6 cellular contexts compared by ENCODE assay signal in genomic region chr3:186589115-186589514, GRCh38. TPM values are rescaled to one million over a fixed set of nuclear protein-coding genes. Genes with fewer than 3 reads are reported as not detected.
DNase-seq lines count a peak whose midpoint lies in the region; ATAC-seq and TF ChIP-seq lines count a peak whose summit lies in the region.

No MANE protein-coding gene starts in this region.

- no peaks in the 10 kb centered on the region for H3K9me2 ChIP-seq in SK-N-SH

- no peak overlapping the region for H4K8ac ChIP-seq in trophoblast cell (ENCODE audit: low read depth, low read length)

- peak; percentile 64 for TF ChIP-seq RAD21 in SK-N-SH (IDR thresholded peaks at IDR 0.05; ENCODE audit: low read length)

- DNase-seq in SK-N-SH (no peak), mammary epithelial cell (peak; percentile 36), trophoblast cell (peak; percentile 43 to 88), glomerular visceral epithelial cell (ENCODE audit: extremely low spot score) (no peak)

- no peak overlapping the region for H3K14ac ChIP-seq in trophoblast cell (ENCODE audit: low read length)

- H2AK5ac ChIP-seq in trophoblast cell (ENCODE audit: low read length): no peak overlapping the region

- intact Hi-C loops in mammary epithelial cell (cut with micrococcal nuclease): loop anchor here (1.0 kb wide), 1 partner anchor 232 kb away; no protein-coding TSS in a partner anchor

- H3K4me3 ChIP-seq in SK-N-SH (ENCODE audit: low read depth in 2 of 2, low read length in 1 of 2): no peak overlapping the region
- H3K4me3 ChIP-seq in mammary epithelial cell (replicated peaks in 1 of 3; ENCODE audit: insufficient read depth in 1 of 3, low read depth in 2 of 3, low read length in 3 of 3): no peak overlapping the region
- H3K4me3 ChIP-seq in trophoblast cell (ENCODE audit: low read depth, low read length): no peak overlapping the region

- TF ChIP-seq CTCF in SK-N-SH (IDR thresholded peaks at IDR 0.05) (peak; percentile 34), mammary epithelial cell (conservative IDR thresholded peaks at IDR 0.05 in 1 of 2, IDR thresholded peaks at IDR 0.05 in 1 of 2; ENCODE audit: extremely low read depth in 1 of 2, insufficient read depth in 1 of 2, low read depth in 1 of 2, low read length in 2 of 2) (peak; percentile 33 to 49)

- ATAC-seq in SK-N-SH treated with all-trans-retinoic acid at 6 μM for 48 hours: no peak
- no peak for ATAC-seq in HG03097 (IDR thresholded peaks at IDR 0.05; ENCODE audit: low FRiP score, unreplicated experiment)

- H3K18ac ChIP-seq in trophoblast cell (ENCODE audit: low read length): no peak overlapping the region

- H3K79me1 ChIP-seq in trophoblast cell (ENCODE audit: low read length): no peaks in the 10 kb centered on the region

- no TSS peak for BruUV-seq in mammary epithelial cell (replicated peaks; lab: Mats Ljungman, UMichigan)

- H4K12ac ChIP-seq in trophoblast cell (ENCODE audit: low read depth, low read length): no peak overlapping the region

- H3K9ac ChIP-seq in SK-N-SH: no peak overlapping the region
- peak overlapping the region; percentile 34 for H3K9ac ChIP-seq in mammary epithelial cell (ENCODE audit: insufficient read depth, low read length)
- no peak overlapping the region for H3K9ac ChIP-seq in trophoblast cell (ENCODE audit: low read length)

- no peak overlapping the region for H2BK120ac ChIP-seq in trophoblast cell (ENCODE audit: insufficient read depth, low read length, poor library complexity)

- H3K27me3 ChIP-seq in SK-N-SH (ENCODE audit: insufficient read depth): no peaks in the 10 kb centered on the region
- no peaks in the 10 kb centered on the region for H3K27me3 ChIP-seq in mammary epithelial cell (ENCODE audit: insufficient read depth, low read length)
- H3K27me3 ChIP-seq in trophoblast cell (ENCODE audit: insufficient read depth, low read length): no peaks in the 10 kb centered on the region

- H2BK12ac ChIP-seq in trophoblast cell (ENCODE audit: low read length): no peak overlapping the region

- no peak for TF ChIP-seq EP300 in SK-N-SH (IDR thresholded peaks at IDR 0.05; ENCODE audit: borderline replicate concordance in 1 of 2, low read depth in 1 of 2, low read length in 1 of 2)

- WGBS in SK-N-SH (ENCODE audit: low lambda C conversion rate): 69% methylated on average over 3 of the region's 3 CpGs
- WGBS in mammary epithelial cell (ENCODE audit: low coverage, missing lambda C conversion rate): 73% methylated on average over 3 of the region's 3 CpGs
- WGBS in trophoblast cell (ENCODE audit: extremely low coverage, insufficient coverage, insufficient read length): no CpG with 5 or more reads among the region's 3 CpGs

- H2BK5ac ChIP-seq in trophoblast cell (ENCODE audit: low read depth, low read length, poor library complexity): no peak overlapping the region

- no peak overlapping the region for H3K23ac ChIP-seq in trophoblast cell (ENCODE audit: low read length)

- no peak overlapping the region for H4K91ac ChIP-seq in trophoblast cell (ENCODE audit: low read depth, low read length)

- H3K79me2 ChIP-seq in SK-N-SH (ENCODE audit: insufficient read depth) (no peaks in the 10 kb centered on the region), mammary epithelial cell (ENCODE audit: insufficient read depth, low read length) (no peaks in the 10 kb centered on the region), trophoblast cell (ENCODE audit: control insufficient read depth, insufficient read depth, low read length, poor library complexity) (no peaks in the 10 kb centered on the region)

- H4K20me1 ChIP-seq in SK-N-SH (ENCODE audit: insufficient read depth) (no peaks in the 10 kb centered on the region), mammary epithelial cell (ENCODE audit: insufficient read depth, low read length) (no peaks in the 10 kb centered on the region)

- H3K9me3 ChIP-seq in SK-N-SH (no peaks in the 10 kb centered on the region), mammary epithelial cell (replicated peaks; ENCODE audit: insufficient read depth, low read length) (no peaks in the 10 kb centered on the region), trophoblast cell (ENCODE audit: insufficient read depth, low read depth, low read length) (no peaks in the 10 kb centered on the region)

- H3K4me2 ChIP-seq in SK-N-SH (no peak overlapping the region), mammary epithelial cell (ENCODE audit: insufficient read depth, low read depth, low read length) (peak overlapping the region; percentile 67), trophoblast cell (ENCODE audit: low read length) (no peak overlapping the region)

- dilution Hi-C loops in mammary epithelial cell (cut with HindIII; ENCODE audit: low sequenced_read_pairs): no loop called here

- H3K36me3 ChIP-seq in SK-N-SH (replicated peaks in 1 of 2; ENCODE audit: control insufficient read depth in 1 of 2, insufficient read depth in 2 of 2, low read length in 1 of 2): peaks cover 17 to 21% of the 10 kb centered on the region in 2 experiments
- peaks cover 18% of the 10 kb centered on the region for H3K36me3 ChIP-seq in mammary epithelial cell (ENCODE audit: insufficient read depth, low read length)
- peaks cover 0 to 8% of the 10 kb centered on the region in 2 experiments for H3K36me3 ChIP-seq in trophoblast cell (ENCODE audit: control insufficient read depth in 1 of 2, insufficient read depth in 2 of 2, low read length in 2 of 2)

- H3K4ac ChIP-seq in trophoblast cell (ENCODE audit: low read depth, low read length): no peak overlapping the region

- H3K27ac ChIP-seq in SK-N-SH (ENCODE audit: low read depth in 2 of 2, low read length in 1 of 2): no peak overlapping the region
- H3K27ac ChIP-seq in mammary epithelial cell (ENCODE audit: insufficient read depth, low read depth, low read length): peak overlapping the region; percentile 81
- no peak overlapping the region for H3K27ac ChIP-seq in trophoblast cell (ENCODE audit: low read depth, low read length)

- H3K4me1 ChIP-seq in SK-N-SH (ENCODE audit: control insufficient read depth in 1 of 2, insufficient read depth in 2 of 2, low read depth in 1 of 2, low read length in 1 of 2) (no peaks in the 10 kb centered on the region), mammary epithelial cell (ENCODE audit: insufficient read depth, low read length) (peaks cover 32% of the 10 kb centered on the region), trophoblast cell (ENCODE audit: control insufficient read depth in 1 of 2, insufficient read depth in 2 of 2, low read length in 2 of 2) (peaks cover 0 to 2% of the 10 kb centered on the region in 2 experiments)

- CTCF ChIA-PET in SK-N-SH (lab: Yijun Ruan, JAX) (interaction anchor here (0.6 to 17.4 kb wide), 7 partner anchors 8 to 232 kb away, joined by 3 to 167 read pairs (median 3); partner anchors contain the start of gene AHSG), mammary epithelial cell (lab: Charles Lee; ENCODE audit: low non-redundant PET) (no interaction called here)

- no peaks in the 10 kb centered on the region for H3F3A ChIP-seq in SK-N-SH (replicated peaks; ENCODE audit: insufficient read depth)

- no peak overlapping the region for H2AFZ ChIP-seq in SK-N-SH (ENCODE audit: low read depth)
- H2AFZ ChIP-seq in mammary epithelial cell (ENCODE audit: low read depth, low read length): peak overlapping the region; percentile 19
- H2AFZ ChIP-seq in trophoblast cell (ENCODE audit: insufficient read depth, low read length, poor library complexity): no peak overlapping the region

- POLR2A ChIA-PET in SK-N-SH (lab: Yijun Ruan, JAX): interaction anchor here (0.6 to 1.4 kb wide), 2 partner anchors 12 to 195 kb away, joined by 3 to 4 read pairs; no protein-coding TSS in a partner anchor

- in situ Hi-C loops in mammary epithelial cell (cut with MboI; ENCODE audit: low sequenced_read_pairs in 2 of 2): no loop called here

TF ChIP-seq in SK-N-SH treated with all-trans-retinoic acid at 6 μM for 48 hours, 23 proteins besides CTCF, POLR2A, EP300 and RAD21 (continues in another document):
- TF ChIP-seq ZC3H10 (CRISPR knock-in tag; IDR thresholded peaks at IDR 0.05): no peak

RNA-seq across cellular contexts. Expression of gene DNAJB11, which starts 18.6 kb away (rescaled TPM):
- polyA plus RNA-seq in SK-N-SH (2012; rRNA removed): 33.3 and 36.0 TPM in 2 replicates
- 41.9 and 50.6 TPM in 2 replicates for polyA plus RNA-seq in SK-N-SH (2012; cell fraction: cytosol; rRNA removed)
- 19.1 and 30.3 TPM in 2 replicates for polyA plus RNA-seq in SK-N-SH (2012; cell fraction: nucleus; rRNA removed)
- 10 to 100 TPM; 27.0 to 70.8 TPM for total RNA-seq in mammary epithelial cell
- polyA plus RNA-seq in mammary epithelial cell: 33.2 TPM
- 12.8 TPM for polyA minus RNA-seq in mammary epithelial cell
- polyA plus RNA-seq in trophoblast cell (2013): 116 and 119 TPM in 2 replicates

RNA-seq across cellular contexts. Expression of gene TBCCD1, which starts 22.0 kb away (rescaled TPM):
- 6.5 and 9.1 TPM in 2 replicates for polyA plus RNA-seq in SK-N-SH (2012; rRNA removed)
- polyA plus RNA-seq in SK-N-SH (2012; cell fraction: cytosol; rRNA removed): 6.5 and 7.9 TPM in 2 replicates
- 6.2 and 12.6 TPM in 2 replicates for polyA plus RNA-seq in SK-N-SH (2012; cell fraction: nucleus; rRNA removed)
- total RNA-seq in mammary epithelial cell: 10 to 100 TPM; 11.5 to 23.7 TPM
- polyA plus RNA-seq in mammary epithelial cell: 12.9 TPM
- polyA minus RNA-seq in mammary epithelial cell: 8.3 TPM
- 7.3 and 7.6 TPM in 2 replicates for polyA plus RNA-seq in trophoblast cell (2013)

RNA-seq across cellular contexts. Expression of gene AHSG, which starts 23.7 kb away (rescaled TPM):
- polyA plus RNA-seq in SK-N-SH (2012; rRNA removed) (not detected in 2 replicates), mammary epithelial cell (0.94 TPM)
- not detected in 2 replicates for polyA plus RNA-seq in SK-N-SH (2012; cell fraction: cytosol; rRNA removed)
- polyA plus RNA-seq in SK-N-SH (2012; cell fraction: nucleus; rRNA removed): not detected in 2 replicates
- total RNA-seq in mammary epithelial cell: under 1 TPM; 0.52 to 0.67 TPM
- polyA minus RNA-seq in mammary epithelial cell: not detected
- polyA plus RNA-seq in trophoblast cell (2013): not detected in 2 replicates

RNA-seq across cellular contexts. Expression of gene CRYGS, which starts 44.9 kb away (rescaled TPM):
- polyA plus RNA-seq in SK-N-SH (2012; rRNA removed): 2.1 and 2.3 TPM in 2 replicates
- polyA plus RNA-seq in SK-N-SH (2012; cell fraction: cytosol; rRNA removed): 0.09 and 0.22 TPM in 2 replicates
- 19.3 and 20.1 TPM in 2 replicates for polyA plus RNA-seq in SK-N-SH (2012; cell fraction: nucleus; rRNA removed)
- 1 to 10 TPM; 1.5 to 3.6 TPM for total RNA-seq in mammary epithelial cell
- polyA plus RNA-seq in mammary epithelial cell: 1.1 TPM
- polyA minus RNA-seq in mammary epithelial cell: not detected
- 0.55 and 0.56 TPM in 2 replicates for polyA plus RNA-seq in trophoblast cell (2013)

RNA-seq across cellular contexts. Expression of gene FETUB, which starts 51.1 kb away (rescaled TPM):
- polyA plus RNA-seq in SK-N-SH (2012; rRNA removed) (0.05 TPM in 2 replicates), mammary epithelial cell (0.17 TPM)
- polyA plus RNA-seq in SK-N-SH (2012; cell fraction: cytosol; rRNA removed): 0.03 TPM in 2 replicates
- polyA plus RNA-seq in SK-N-SH (2012; cell fraction: nucleus; rRNA removed): 0.06 and 0.11 TPM in 2 replicates
- not detected for total RNA-seq in mammary epithelial cell
- not detected for polyA minus RNA-seq in mammary epithelial cell
- polyA plus RNA-seq in trophoblast cell (2013): not detected in 2 replicates

Comparison
In these comparisons a context has a peak if more than half of its experiments do, and no peak if none do; other contexts are left out.
1. DNase-seq: peak in mammary epithelial cell (single experiment) and trophoblast cell (2 of 2); none in SK-N-SH (single experiment) and glomerular visceral epithelial cell (single experiment).